18 cellular contexts compared by ENCODE assay signal in the genomic region with DNA sequence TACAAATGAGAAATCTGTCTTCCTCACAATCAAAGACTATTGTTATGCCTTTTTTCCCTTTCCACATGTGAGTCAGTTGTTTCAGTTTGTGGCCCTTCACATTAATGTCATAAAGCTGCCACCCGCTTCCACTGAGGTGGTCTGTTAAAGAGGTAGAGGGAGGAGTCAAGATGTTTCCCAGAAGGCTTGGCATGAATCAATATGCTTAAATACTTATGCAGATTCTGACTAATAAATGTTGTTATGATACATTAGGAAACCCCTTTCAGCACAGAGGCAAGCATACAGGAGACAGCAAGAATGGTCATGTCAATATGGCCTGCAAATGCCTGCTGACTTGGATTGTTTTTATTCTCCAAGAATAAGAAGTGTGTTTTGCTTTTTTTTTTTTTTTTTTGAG. TPM values are rescaled to one million over a fixed set of nuclear protein-coding genes. Genes with fewer than 3 reads are reported as not detected.
DNase-seq lines count a peak whose midpoint lies in the region; ATAC-seq and TF ChIP-seq lines count a peak whose summit lies in the region.
"Had no signal": no experiment of that assay in that cellular context is flagged by ENCODE, and none has a peak within 500 bp of the region (broad histone marks: within the 10 kb centered on the region; RNA-seq: fewer than 3 reads in every experiment).

No MANE protein-coding gene starts in this region.

- no peak overlapping the region for H3K4me2 ChIP-seq in GM23248 (ENCODE audit: unreplicated experiment)
- H3K4me2 ChIP-seq in mammary epithelial cell (ENCODE audit: insufficient read depth, low read depth, low read length) = no peak overlapping the region
- H3K4me2 ChIP-seq: hepatocyte had no signal

- H3K9me3 Mint-ChIP-seq in activated CD4-positive, alpha-beta T cell treated with anti-CD3 and anti-CD28 coated beads for 36 hours (ENCODE audit: low read depth) = no peaks in the 10 kb centered on the region
- H3K9me3 Mint-ChIP-seq: endodermal cell had no signal

- H3K4me1 Mint-ChIP-seq in activated CD4-positive, alpha-beta T cell treated with anti-CD3 and anti-CD28 coated beads for 36 hours = peaks cover 34% of the 10 kb centered on the region

- H3K27me3 ChIP-seq in GM23248 (replicated peaks; ENCODE audit: insufficient read depth) = no peaks in the 10 kb centered on the region
- H3K27me3 ChIP-seq in brain microvascular endothelial cell (replicated peaks) = no peaks in the 10 kb centered on the region
- H3K27me3 ChIP-seq in mammary epithelial cell (ENCODE audit: insufficient read depth, low read length) = no peaks in the 10 kb centered on the region
- H3K27me3 ChIP-seq: hepatocyte, uterus had no signal

- H3K27ac ChIP-seq in GM23248 (no peak overlapping the region), brain microvascular endothelial cell (no peak overlapping the region), mammary epithelial cell (ENCODE audit: insufficient read depth, low read depth, low read length) (no peak overlapping the region)
- H3K27ac ChIP-seq: hepatocyte had no signal

- dilution Hi-C loops in mammary epithelial cell (cut with HindIII; ENCODE audit: low sequenced_read_pairs) = no loop called here

- H3K4me1 ChIP-seq in GM23248 (ENCODE audit: insufficient read depth) (peaks cover 44% of the 10 kb centered on the region), mammary epithelial cell (ENCODE audit: insufficient read depth, low read length) (peaks cover 7% of the 10 kb centered on the region)

- peak; percentile 96 for ATAC-seq in activated CD4-positive, alpha-beta T cell treated with anti-CD3 and anti-CD28 coated beads for 36 hours
- ATAC-seq: HepG2 had no signal

- 93 to 100% methylated on average over 1 of the region's 1 CpG for WGBS in GM23248 (ENCODE audit: low coverage in 1 of 2, low lambda C conversion rate in 2 of 2, missing lambda C conversion rate in 2 of 2), 2 experiments
- 100% methylated on average over 1 of the region's 1 CpG for WGBS in mammary epithelial cell (ENCODE audit: low coverage, missing lambda C conversion rate)

- H3K36me3 ChIP-seq in GM23248 (ENCODE audit: low read depth) (no peaks in the 10 kb centered on the region), brain microvascular endothelial cell (replicated peaks) (no peaks in the 10 kb centered on the region), mammary epithelial cell (ENCODE audit: insufficient read depth, low read length) (no peaks in the 10 kb centered on the region)
- H3K36me3 ChIP-seq: uterus had no signal

- H3K9ac ChIP-seq in GM23248 (no peak overlapping the region), mammary epithelial cell (ENCODE audit: insufficient read depth, low read length) (no peak overlapping the region)

- POLR2A ChIA-PET in activated CD4-positive, alpha-beta T cell treated with anti-CD3 and anti-CD28 coated beads for 36 hours (lab: Charles Lee) = interaction anchor here (0.6 to 0.7 kb wide), 2 partner anchors 14 to 302 kb away, joined by 4 read pairs; no protein-coding TSS in a partner anchor

- CTCF ChIA-PET in activated CD4-positive, alpha-beta T cell treated with anti-CD3 and anti-CD28 coated beads for 36 hours (lab: Charles Lee) = interaction anchor here (1.1 kb wide), 1 partner anchor 59 kb away, joined by 3 read pairs; no protein-coding TSS in a partner anchor
- CTCF ChIA-PET in mammary epithelial cell (lab: Charles Lee; ENCODE audit: low non-redundant PET) = no interaction called here

- H3K4me3 ChIP-seq in GM23248 (no peak overlapping the region), fibroblast of mammary gland (ENCODE audit: control insufficient read depth, low read depth, low read length) (no peak overlapping the region), brain microvascular endothelial cell (ENCODE audit: low read depth, low read length) (no peak overlapping the region), mammary epithelial cell (replicated peaks in 1 of 3; ENCODE audit: insufficient read depth in 1 of 3, low read depth in 2 of 3, low read length in 3 of 3) (no peak overlapping the region)
- H3K4me3 ChIP-seq: hepatocyte, uterus had no signal

- intact Hi-C loops in activated CD4-positive, alpha-beta T cell treated with anti-CD3 and anti-CD28 coated beads for 36 hours (cut with DNase I, micrococcal nuclease) = no loop called here
- intact Hi-C loops in mammary epithelial cell (cut with micrococcal nuclease) = no loop called here

- no peaks in the 10 kb centered on the region for H3K9me3 ChIP-seq in GM23248 (ENCODE audit: low read depth)
- H3K9me3 ChIP-seq in mammary epithelial cell (replicated peaks; ENCODE audit: insufficient read depth, low read length) = no peaks in the 10 kb centered on the region
- H3K9me3 ChIP-seq: uterus had no signal

- BruUV-seq in mammary epithelial cell (replicated peaks; lab: Mats Ljungman, UMichigan) = no TSS peak

- no peak overlapping the region for H3K4me3 Mint-ChIP-seq in activated CD4-positive, alpha-beta T cell treated with anti-CD3 and anti-CD28 coated beads for 36 hours
- H3K4me3 Mint-ChIP-seq: endodermal cell had no signal

- TF ChIP-seq CTCF in fibroblast of mammary gland (conservative IDR thresholded peaks at IDR 0.05; ENCODE audit: control insufficient read depth, insufficient read depth, low read depth, low read length) (no peak), brain microvascular endothelial cell (IDR thresholded peaks at IDR 0.05; ENCODE audit: low read depth, low read length, missing control alignments) (no peak), mammary epithelial cell (conservative IDR thresholded peaks at IDR 0.05 in 1 of 2, IDR thresholded peaks at IDR 0.05 in 1 of 2; ENCODE audit: extremely low read depth in 1 of 2, insufficient read depth in 1 of 2, low read depth in 1 of 2, low read length in 2 of 2) (no peak)

- no peaks in the 10 kb centered on the region for H3K36me3 Mint-ChIP-seq in activated CD4-positive, alpha-beta T cell treated with anti-CD3 and anti-CD28 coated beads for 36 hours (ENCODE audit: low read depth)

- H3K79me2 ChIP-seq in GM23248 (ENCODE audit: insufficient read depth) (peaks cover 100% of the 10 kb centered on the region), mammary epithelial cell (ENCODE audit: insufficient read depth, low read length) (peaks cover 92% of the 10 kb centered on the region)

- no peaks in the 10 kb centered on the region for H3K27me3 Mint-ChIP-seq in activated CD4-positive, alpha-beta T cell treated with anti-CD3 and anti-CD28 coated beads for 36 hours

- peak overlapping the region; percentile 59 for H3K27ac Mint-ChIP-seq in activated CD4-positive, alpha-beta T cell treated with anti-CD3 and anti-CD28 coated beads for 36 hours
- H3K27ac Mint-ChIP-seq: endodermal cell had no signal

- H4K20me1 ChIP-seq in GM23248 (ENCODE audit: insufficient read depth) (no peaks in the 10 kb centered on the region), mammary epithelial cell (ENCODE audit: insufficient read depth, low read length) (no peaks in the 10 kb centered on the region)

- H3F3A ChIP-seq in GM23248 (ENCODE audit: insufficient read depth) = peaks cover 17% of the 10 kb centered on the region

- H3K9me2 ChIP-seq in GM23248 (ENCODE audit: insufficient read depth) = no peaks in the 10 kb centered on the region

- in situ Hi-C loops in GM23248 (cut with MboI) = no loop called here
- in situ Hi-C loops in brain microvascular endothelial cell (cut with HindIII; ENCODE audit: low pct_ligation_motif_present, low sequenced_read_pairs) = no loop called here
- in situ Hi-C loops in mammary epithelial cell (cut with MboI; ENCODE audit: low sequenced_read_pairs in 2 of 2) = no loop called here

- no peak overlapping the region for H2AFZ ChIP-seq in GM23248
- no peak overlapping the region for H2AFZ ChIP-seq in mammary epithelial cell (ENCODE audit: low read depth, low read length)
- H2AFZ ChIP-seq: hepatocyte had no signal

- peak; percentile 57 for DNase-seq in activated CD4-positive, alpha-beta T cell treated with anti-CD3 and anti-CD28 coated beads for 36 hours
- no peak for DNase-seq in activated CD4-positive, alpha-beta T cell treated with anti-CD3 and anti-CD28 coated beads, Interleukin-2, amount 50 U/mL, for 1 hour
- peak; percentile 28 for DNase-seq in GM23248
- DNase-seq in activated naive CD4-positive, alpha-beta T cell treated with anti-CD3 and anti-CD28 coated beads, Interleukin-2, amount 50 U/mL, for 16 hours = peak; percentile 38
- peak; percentile 20 for DNase-seq in fibroblast of mammary gland (ENCODE audit: low read depth)
- DNase-seq in hypothalamus (lab: John Stamatoyannopoulos, UW) = no peak
- DNase-seq in brain microvascular endothelial cell = no peak
- DNase-seq in mammary epithelial cell = no peak
- DNase-seq: 8988T, activated gamma-delta T cell, endodermal cell, H7, NCI-H1436 treated with DMSO at 0.1 percent for 48 hours, NCI-H69, SHP77 treated with DMSO at 0.1 percent for 48 hours, uterus had no signal

RNA-seq across cellular contexts. Expression of gene RTN3, which starts 6.5 kb away (rescaled TPM):
- 10 to 100 TPM; 42.2 to 43.0 TPM for total RNA-seq in activated CD4-positive, alpha-beta T cell treated with anti-CD3 and anti-CD28 coated beads for 36 hours
- 66.9 and 113 TPM in 2 replicates for total RNA-seq in GM23248 (2014; rRNA removed; shearing (Covaris generic))
- 123 and 127 TPM in 2 replicates for polyA plus RNA-seq in GM23248 (2016; fragmentation: Nextera tagmentation; extraction: Ambion mirVana)
- 10 to 100 TPM; 39.5 to 58.5 TPM for total RNA-seq in mammary epithelial cell
- polyA plus RNA-seq in mammary epithelial cell = 53.5 TPM
- polyA minus RNA-seq in mammary epithelial cell = 76.7 TPM

RNA-seq across cellular contexts. Expression of gene ATL3, which starts 16.7 kb away (rescaled TPM):
- total RNA-seq in activated CD4-positive, alpha-beta T cell treated with anti-CD3 and anti-CD28 coated beads for 36 hours = 10 to 100 TPM; 18.9 to 25.7 TPM
- 199 and 210 TPM in 2 replicates for total RNA-seq in GM23248 (2014; rRNA removed; shearing (Covaris generic))
- polyA plus RNA-seq in GM23248 (2016; fragmentation: Nextera tagmentation; extraction: Ambion mirVana) (79.5 and 79.9 TPM in 2 replicates), mammary epithelial cell (38.3 TPM)
- 100 to 1,000 TPM in 1 of 2 donors, 10 to 100 TPM in 1; 63.7 to 163 TPM for total RNA-seq in mammary epithelial cell
- 82.5 TPM for polyA minus RNA-seq in mammary epithelial cell
- total RNA-seq: HepG2 had no signal
- polyA plus RNA-seq: HepG2 had no signal

Comparison
In these comparisons a context has a peak if more than half of its experiments do, and no peak if none do; other contexts are left out.
1. DNase-seq: peak in activated CD4-positive, alpha-beta T cell treated with anti-CD3 and anti-CD28 coated beads for 36 hours (single experiment), GM23248 (single experiment), activated naive CD4-positive, alpha-beta T cell treated with anti-CD3 and anti-CD28 coated beads, Interleukin-2, amount 50 U/mL, for 16 hours (single experiment) and fibroblast of mammary gland (single experiment); none in activated CD4-positive, alpha-beta T cell treated with anti-CD3 and anti-CD28 coated beads, Interleukin-2, amount 50 U/mL, for 1 hour (single experiment), hypothalamus (0 of 51), brain microvascular endothelial cell (single experiment) and mammary epithelial cell (single experiment).